10 cellular contexts compared by ENCODE assay signal in genomic region chr12:122830517-122831214, GRCh38. TPM values are rescaled to one million over a fixed set of nuclear protein-coding genes. Genes with fewer than 3 reads are reported as not detected.
DNase-seq lines count a peak whose midpoint lies in the region; ATAC-seq and TF ChIP-seq lines count a peak whose summit lies in the region.
"Had no signal": no experiment of that assay in that cellular context is flagged by ENCODE, and none has a peak within 500 bp of the region (broad histone marks: within the 10 kb centered on the region; RNA-seq: fewer than 3 reads in every experiment).

No MANE protein-coding gene starts in this region.

- no peaks in the 10 kb centered on the region for H3K27me3 ChIP-seq in upper lobe of left lung
- H3K27me3 ChIP-seq in CD8-positive, alpha-beta T cell (ENCODE audit: insufficient read depth, low read length) = no peaks in the 10 kb centered on the region

- H3K9me3 Mint-ChIP-seq in CD8-positive, alpha-beta T cell = no peaks in the 10 kb centered on the region
- H3K9me3 Mint-ChIP-seq in activated T-helper 1 cell treated with anti-CD3 and anti-CD28 coated beads, Interleukin-12 subunit alpha, Interleukin-12 subunit beta, Interleukin-2, Interleukin-4 antibody, amounts not matched to agents 30 ng/mL and 10 ng/mL and 1 ng/mL, durations not matched to agents 14 hours and 24 hours and 36 hours = no peaks in the 10 kb centered on the region

- intact Hi-C loops in CD8-positive, alpha-beta T cell (cut with DNase I, micrococcal nuclease) = loop anchor here in 1 of 2 experiments (10.0 kb wide), 1 partner anchor 534 kb away; the partner anchor contains the start of gene SBNO1
- intact Hi-C loops in activated T-helper 1 cell treated with anti-CD3 and anti-CD28 coated beads, Interleukin-12 subunit alpha, Interleukin-12 subunit beta, Interleukin-2, Interleukin-4 antibody, amounts not matched to agents 30 ng/mL and 10 ng/mL and 1 ng/mL, durations not matched to agents 14 hours and 24 hours and 36 hours (cut with micrococcal nuclease) = no loop called here

- H3K36me3 ChIP-seq in upper lobe of left lung = no peaks in the 10 kb centered on the region
- no peaks in the 10 kb centered on the region for H3K36me3 ChIP-seq in CD8-positive, alpha-beta T cell (ENCODE audit: insufficient read depth, low read length)

- no peak overlapping the region for H3K4me3 ChIP-seq in upper lobe of left lung
- H3K4me3 ChIP-seq in CD8-positive, alpha-beta T cell (ENCODE audit: low read depth, low read length) = no peak overlapping the region

- H3K4me3 Mint-ChIP-seq in CD8-positive, alpha-beta T cell = no peak overlapping the region
- no peak overlapping the region for H3K4me3 Mint-ChIP-seq in activated T-helper 1 cell treated with anti-CD3 and anti-CD28 coated beads, Interleukin-12 subunit alpha, Interleukin-12 subunit beta, Interleukin-2, Interleukin-4 antibody, amounts not matched to agents 30 ng/mL and 10 ng/mL and 1 ng/mL, durations not matched to agents 14 hours and 24 hours and 36 hours

- H3K27ac ChIP-seq in upper lobe of left lung = no peak overlapping the region
- H3K27ac ChIP-seq in CD8-positive, alpha-beta T cell (ENCODE audit: low read depth, low read length) = no peak overlapping the region

- no peaks in the 10 kb centered on the region for H3K9me3 ChIP-seq in upper lobe of left lung
- no peaks in the 10 kb centered on the region for H3K9me3 ChIP-seq in CD8-positive, alpha-beta T cell (ENCODE audit: low read length)

- peaks cover 3% of the 10 kb centered on the region for H3K36me3 Mint-ChIP-seq in CD8-positive, alpha-beta T cell
- peaks cover 3% of the 10 kb centered on the region for H3K36me3 Mint-ChIP-seq in activated T-helper 1 cell treated with anti-CD3 and anti-CD28 coated beads, Interleukin-12 subunit alpha, Interleukin-12 subunit beta, Interleukin-2, Interleukin-4 antibody, amounts not matched to agents 30 ng/mL and 10 ng/mL and 1 ng/mL, durations not matched to agents 14 hours and 24 hours and 36 hours (ENCODE audit: low read depth)

- peaks cover 5 to 22% (median 8%) of the 10 kb centered on the region in 4 donors for H3K4me1 ChIP-seq in upper lobe of left lung
- peaks cover 6% of the 10 kb centered on the region for H3K4me1 ChIP-seq in CD8-positive, alpha-beta T cell (ENCODE audit: insufficient read depth, low read length)

- no peak for TF ChIP-seq POLR2A in upper lobe of left lung (IDR thresholded peaks at IDR 0.05)

- H3K27me3 Mint-ChIP-seq in CD8-positive, alpha-beta T cell (ENCODE audit: low read depth) = no peaks in the 10 kb centered on the region
- peaks cover 32% of the 10 kb centered on the region for H3K27me3 Mint-ChIP-seq in activated T-helper 1 cell treated with anti-CD3 and anti-CD28 coated beads, Interleukin-12 subunit alpha, Interleukin-12 subunit beta, Interleukin-2, Interleukin-4 antibody, amounts not matched to agents 30 ng/mL and 10 ng/mL and 1 ng/mL, durations not matched to agents 14 hours and 24 hours and 36 hours (ENCODE audit: insufficient read depth)

- no peak overlapping the region for H3K27ac Mint-ChIP-seq in CD8-positive, alpha-beta T cell
- H3K27ac Mint-ChIP-seq in activated T-helper 1 cell treated with anti-CD3 and anti-CD28 coated beads, Interleukin-12 subunit alpha, Interleukin-12 subunit beta, Interleukin-2, Interleukin-4 antibody, amounts not matched to agents 30 ng/mL and 10 ng/mL and 1 ng/mL, durations not matched to agents 14 hours and 24 hours and 36 hours = no peak overlapping the region

- no peak for TF ChIP-seq CTCF in upper lobe of left lung (IDR thresholded peaks at IDR 0.05)
- no peak for TF ChIP-seq CTCF in CD8-positive, alpha-beta T cell (IDR thresholded peaks at IDR 0.05)

- POLR2A ChIA-PET in CD8-positive, alpha-beta T cell (lab: Charles Lee) = no interaction called here

- peak in 3 of 4 donors; percentile 71 to 90 (median 87) for TF ChIP-seq EP300 in upper lobe of left lung (IDR thresholded peaks at IDR 0.05)

- ATAC-seq in upper lobe of left lung (ENCODE audit: low FRiP score in 2 of 2) (peak; percentile 51 to 65), HG02763 (IDR thresholded peaks at IDR 0.05; ENCODE audit: unreplicated experiment) (no peak)
- no peak for ATAC-seq in CD8-positive, alpha-beta T cell
- ATAC-seq: sciatic nerve had no signal

- peak; percentile 76 for DNase-seq in SIG-M5 treated with dmso at 0.1 percent for 504 hours (lab: John Stamatoyannopoulos, UW; ENCODE audit: unreplicated experiment)
- DNase-seq in SIG-M5 (lab: John Stamatoyannopoulos, UW) = no peak
- DNase-seq in RKO (ENCODE audit: low spot score) = peak; percentile 91
- DNase-seq in fibroblast of the conjunctiva (ENCODE audit: low read depth) = peak; percentile 94
- DNase-seq in upper lobe of left lung = peak in 1 of 2 donors; percentile 66
- no peak for DNase-seq in CD8-positive, alpha-beta T cell
- no peak for DNase-seq in activated T-helper 1 cell treated with anti-CD3 and anti-CD28 coated beads, Interleukin-12 subunit alpha, Interleukin-12 subunit beta, Interleukin-2, Interleukin-4 antibody, amounts not matched to agents 30 ng/mL and 10 ng/mL and 1 ng/mL, durations not matched to agents 14 hours and 24 hours and 36 hours (ENCODE audit: low spot score)
- DNase-seq: NCI-H2171 treated with DMSO at 0.1 percent for 48 hours had no signal

- peaks cover 15% of the 10 kb centered on the region for H3K4me1 Mint-ChIP-seq in CD8-positive, alpha-beta T cell (ENCODE audit: low read depth)
- H3K4me1 Mint-ChIP-seq in activated T-helper 1 cell treated with anti-CD3 and anti-CD28 coated beads, Interleukin-12 subunit alpha, Interleukin-12 subunit beta, Interleukin-2, Interleukin-4 antibody, amounts not matched to agents 30 ng/mL and 10 ng/mL and 1 ng/mL, durations not matched to agents 14 hours and 24 hours and 36 hours (ENCODE audit: low read depth) = peaks cover 13% of the 10 kb centered on the region

- WGBS in upper lobe of left lung, 2 donors = 62 to 68% methylated on average over 7 of the region's 7 CpGs

- CTCF ChIA-PET in CD8-positive, alpha-beta T cell (lab: Charles Lee) = no interaction called here

RNA-seq across cellular contexts. Expression of gene HIP1R, which starts 4.6 kb away (rescaled TPM):
- total RNA-seq in upper lobe of left lung = 100 to 1,000 TPM in 1 of 6 donors, 10 to 100 TPM in 5; 34.2 to 137 (median 46.9) TPM
- total RNA-seq in CD8-positive, alpha-beta T cell = 100 to 1,000 TPM; 258 to 277 TPM
- total RNA-seq in activated T-helper 1 cell treated with anti-CD3 and anti-CD28 coated beads, Interleukin-12 subunit alpha, Interleukin-12 subunit beta, Interleukin-2, Interleukin-4 antibody, amounts not matched to agents 30 ng/mL and 10 ng/mL and 1 ng/mL, durations not matched to agents 14 hours and 24 hours and 36 hours = 26.6 and 29.5 TPM in 2 replicates

RNA-seq across cellular contexts. Expression of gene CCDC62, which starts 56.3 kb away (rescaled TPM):
- total RNA-seq in upper lobe of left lung = 1 to 10 TPM in 1 of 6 donors, under 1 TPM in 3, not detected in 2; 0.30 to 1.0 (median 0.64) TPM
- total RNA-seq in CD8-positive, alpha-beta T cell = 1 to 10 TPM; 1.0 to 2.4 TPM
- 0.93 and 1.3 TPM in 2 replicates for total RNA-seq in activated T-helper 1 cell treated with anti-CD3 and anti-CD28 coated beads, Interleukin-12 subunit alpha, Interleukin-12 subunit beta, Interleukin-2, Interleukin-4 antibody, amounts not matched to agents 30 ng/mL and 10 ng/mL and 1 ng/mL, durations not matched to agents 14 hours and 24 hours and 36 hours

Comparison
In these comparisons a context has a peak if more than half of its experiments do, and no peak if none do; other contexts are left out.
1. DNase-seq: peak in SIG-M5 treated with dmso at 0.1 percent for 504 hours (single experiment), RKO (single experiment) and fibroblast of the conjunctiva (single experiment); none in SIG-M5 (single experiment), CD8-positive, alpha-beta T cell (0 of 7) and activated T-helper 1 cell treated with anti-CD3 and anti-CD28 coated beads, Interleukin-12 subunit alpha, Interleukin-12 subunit beta, Interleukin-2, Interleukin-4 antibody, amounts not matched to agents 30 ng/mL and 10 ng/mL and 1 ng/mL, durations not matched to agents 14 hours and 24 hours and 36 hours (single experiment).
2. ATAC-seq: peak in upper lobe of left lung (2 of 2); none in CD8-positive, alpha-beta T cell (single experiment) and HG02763 (single experiment).